In the genomic region with DNA sequence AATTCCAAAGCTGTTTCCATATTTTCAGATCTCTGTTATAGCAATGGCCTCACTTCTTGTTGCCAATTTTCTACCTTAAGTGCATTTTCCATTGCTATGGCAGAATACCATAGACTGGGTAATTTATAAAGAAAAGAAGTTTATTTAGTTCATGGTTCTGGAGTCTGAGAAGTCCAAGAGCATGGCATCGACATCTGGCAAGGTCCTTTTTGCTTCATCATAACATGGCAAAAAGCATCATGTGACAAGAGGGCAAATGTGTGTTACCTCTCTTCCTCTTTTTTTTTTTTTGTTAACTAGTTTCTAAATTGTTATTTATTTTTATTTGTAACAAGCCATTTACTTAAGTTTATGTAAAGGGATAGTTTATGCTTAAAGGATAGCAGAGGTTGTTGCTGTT, we compare ENCODE assay signal across 8 cellular contexts. TPM values are rescaled to one million over a fixed set of nuclear protein-coding genes. Genes with fewer than 3 reads are reported as not detected.
"Had no signal": no experiment of that assay in that cellular context is flagged by ENCODE, and none has a peak within 500 bp of the region (broad histone marks: within the 10 kb centered on the region; RNA-seq: fewer than 3 reads in every experiment).

No MANE protein-coding gene starts in this region.

- H3K9ac ChIP-seq: KMS-11 had no signal

- ATAC-seq: K562 had no signal

- H3K27ac ChIP-seq: HL-60, KMS-11 had no signal

- DNase-seq: IMR-90, KBM-7, KG1 had no signal

- H3K4me3 ChIP-seq: K562 had no signal

- H3K4me2 ChIP-seq: KMS-11 had no signal

- FAIRE-seq: HTR-8/SVneo, K562 had no signal

RNA-seq across cellular contexts. Expression of a gene that starts 45.2 kb away (rescaled TPM):
- polyA plus RNA-seq: IgD-negative memory B cell had no signal
